Comparison of ENCODE assay signal across 21 cellular contexts in genomic region chr4:165052627-165053026, GRCh38. TPM values are rescaled to one million over a fixed set of nuclear protein-coding genes. Genes with fewer than 3 reads are reported as not detected.
DNase-seq lines count a peak whose midpoint lies in the region; ATAC-seq, FAIRE-seq and TF ChIP-seq lines count a peak whose summit lies in the region.
"Had no signal": no experiment of that assay in that cellular context is flagged by ENCODE, and none has a peak within 500 bp of the region (broad histone marks: within the 10 kb centered on the region; RNA-seq: fewer than 3 reads in every experiment).

No MANE protein-coding gene starts in this region.

- no peak for TF ChIP-seq CTCF in astrocyte (IDR thresholded peaks at IDR 0.05; ENCODE audit: insufficient read depth, low read depth, low read length)
- no peak for TF ChIP-seq CTCF in nephron progenitor cell (IDR thresholded peaks at IDR 0.05)

- peak; percentile 8 for DNase-seq in NCI-H82 (lab: John Stamatoyannopoulos, UW)
- DNase-seq in NCI-H82 treated with DMSO at 0.1 percent for 48 hours (lab: John Stamatoyannopoulos, UW; ENCODE audit: unreplicated experiment): no peak
- no peak for DNase-seq in astrocyte (ENCODE audit: low read depth)
- no peak for DNase-seq in nephron progenitor cell
- DNase-seq in natural killer cell treated with Interleukin-12 subunit alpha and Interleukin-12 subunit beta and Interleukin-15 and Interleukin-18, amount 100 ng/mL, for 72 hours (ENCODE audit: low spot score): no peak
- DNase-seq in NCI-H1092 treated with DMSO at 0.1 percent for 48 hours (lab: John Stamatoyannopoulos, UW): no peak
- no peak for DNase-seq in T-helper 17 cell
- DNase-seq: AML-193; Caco-2; CD4-positive, alpha-beta T cell; DMS79; GDM1; GOT3 had no signal

- H3K27ac ChIP-seq in astrocyte (ENCODE audit: low read depth, low read length): no peak overlapping the region
- H3K27ac ChIP-seq: 22Rv1, A549, C4-2B had no signal

- no peak overlapping the region for H2AFZ ChIP-seq in astrocyte (ENCODE audit: low read depth, low read length)

- peak overlapping the region; percentile 83 for H3K27ac Mint-ChIP-seq in astrocyte (ENCODE audit: unreplicated experiment)
- peak overlapping the region; percentile 53 for H3K27ac Mint-ChIP-seq in nephron progenitor cell
- H3K27ac Mint-ChIP-seq in natural killer cell treated with Interleukin-12 subunit alpha and Interleukin-12 subunit beta and Interleukin-15 and Interleukin-18, amount 100 ng/mL, for 72 hours: no peak overlapping the region
- H3K27ac Mint-ChIP-seq in T-helper 17 cell: no peak overlapping the region
- H3K27ac Mint-ChIP-seq: CD4-positive, alpha-beta T cell; IgD-negative memory B cell had no signal

- H3K9me3 Mint-ChIP-seq in astrocyte (ENCODE audit: unreplicated experiment): no peaks in the 10 kb centered on the region
- H3K9me3 Mint-ChIP-seq in nephron progenitor cell: no peaks in the 10 kb centered on the region
- no peaks in the 10 kb centered on the region for H3K9me3 Mint-ChIP-seq in natural killer cell treated with Interleukin-12 subunit alpha and Interleukin-12 subunit beta and Interleukin-15 and Interleukin-18, amount 100 ng/mL, for 72 hours
- H3K9me3 Mint-ChIP-seq: CD4-positive, alpha-beta T cell; IgD-negative memory B cell had no signal

- no peak for ATAC-seq in natural killer cell treated with Interleukin-12 subunit alpha and Interleukin-12 subunit beta and Interleukin-15 and Interleukin-18, amount 100 ng/mL, for 72 hours
- no peak for ATAC-seq in T-helper 17 cell
- ATAC-seq: A549, HepG2 had no signal

- FAIRE-seq in astrocyte (lab: Jason Lieb, UNC): no peak
- FAIRE-seq: A549, D721Med, HepG2 had no signal

- H3K36me3 ChIP-seq in astrocyte (ENCODE audit: insufficient read depth, low read length): no peaks in the 10 kb centered on the region
- H3K36me3 ChIP-seq: HAP-1 had no signal

- no peaks in the 10 kb centered on the region for H3K36me3 Mint-ChIP-seq in astrocyte (ENCODE audit: low read depth, unreplicated experiment)
- H3K36me3 Mint-ChIP-seq in nephron progenitor cell (ENCODE audit: low read depth): no peaks in the 10 kb centered on the region
- H3K36me3 Mint-ChIP-seq in natural killer cell treated with Interleukin-12 subunit alpha and Interleukin-12 subunit beta and Interleukin-15 and Interleukin-18, amount 100 ng/mL, for 72 hours: no peaks in the 10 kb centered on the region
- H3K36me3 Mint-ChIP-seq in T-helper 17 cell (ENCODE audit: low read depth): no peaks in the 10 kb centered on the region
- H3K36me3 Mint-ChIP-seq: IgD-negative memory B cell had no signal

- H3K27me3 ChIP-seq in astrocyte (ENCODE audit: insufficient read depth, low read length): no peaks in the 10 kb centered on the region

- no peak overlapping the region for H3K4me3 Mint-ChIP-seq in astrocyte (ENCODE audit: unreplicated experiment)
- no peak overlapping the region for H3K4me3 Mint-ChIP-seq in nephron progenitor cell
- no peak overlapping the region for H3K4me3 Mint-ChIP-seq in natural killer cell treated with Interleukin-12 subunit alpha and Interleukin-12 subunit beta and Interleukin-15 and Interleukin-18, amount 100 ng/mL, for 72 hours
- H3K4me3 Mint-ChIP-seq in T-helper 17 cell: no peak overlapping the region
- H3K4me3 Mint-ChIP-seq: CD4-positive, alpha-beta T cell; IgD-negative memory B cell had no signal

- H3K9me3 ChIP-seq in astrocyte (ENCODE audit: insufficient read depth, low read depth, low read length): no peaks in the 10 kb centered on the region
- no peaks in the 10 kb centered on the region for H3K9me3 ChIP-seq in T-helper 17 cell (ENCODE audit: control insufficient read depth, low read length, poor library complexity, severe bottlenecking)
- H3K9me3 ChIP-seq: A549, Caco-2, HAP-1 had no signal

- H3K79me2 ChIP-seq in astrocyte (ENCODE audit: insufficient read depth, low read length): no peaks in the 10 kb centered on the region

- no peak overlapping the region for H3K4me2 ChIP-seq in astrocyte (ENCODE audit: low read length)
- H3K4me2 ChIP-seq: A549 had no signal

- H3K27me3 Mint-ChIP-seq in astrocyte (ENCODE audit: low read depth, unreplicated experiment): no peaks in the 10 kb centered on the region
- H3K27me3 Mint-ChIP-seq in nephron progenitor cell (ENCODE audit: low read depth, poor library complexity): peaks cover 8% of the 10 kb centered on the region
- no peaks in the 10 kb centered on the region for H3K27me3 Mint-ChIP-seq in natural killer cell treated with Interleukin-12 subunit alpha and Interleukin-12 subunit beta and Interleukin-15 and Interleukin-18, amount 100 ng/mL, for 72 hours
- H3K27me3 Mint-ChIP-seq in T-helper 17 cell: peaks cover 8% of the 10 kb centered on the region
- H3K27me3 Mint-ChIP-seq: IgD-negative memory B cell had no signal

- H3K4me3 ChIP-seq in astrocyte (ENCODE audit: insufficient read depth, low read depth, low read length): no peak overlapping the region
- H3K4me3 ChIP-seq: A549, HAP-1 had no signal

- H3K9ac ChIP-seq in astrocyte (ENCODE audit: low read length): no peak overlapping the region

- no peaks in the 10 kb centered on the region for H3K4me1 ChIP-seq in astrocyte (ENCODE audit: insufficient read depth, low read length)
- H3K4me1 ChIP-seq: A549 had no signal

- H4K20me1 ChIP-seq in astrocyte (ENCODE audit: insufficient read depth, low read length): no peaks in the 10 kb centered on the region

- H3K4me1 Mint-ChIP-seq in astrocyte (ENCODE audit: low read depth, unreplicated experiment) (no peaks in the 10 kb centered on the region), nephron progenitor cell (peaks cover 14% of the 10 kb centered on the region), T-helper 17 cell (no peaks in the 10 kb centered on the region)
- no peaks in the 10 kb centered on the region for H3K4me1 Mint-ChIP-seq in natural killer cell treated with Interleukin-12 subunit alpha and Interleukin-12 subunit beta and Interleukin-15 and Interleukin-18, amount 100 ng/mL, for 72 hours (ENCODE audit: low read depth in 2 of 2)
- H3K4me1 Mint-ChIP-seq: IgD-negative memory B cell had no signal

RNA-seq across cellular contexts. Expression of gene TRIM75, which starts 1.0 kb away (rescaled TPM):
- not detected in 2 replicates for total RNA-seq in astrocyte
- not detected for total RNA-seq in natural killer cell treated with Interleukin-12 subunit alpha and Interleukin-12 subunit beta and Interleukin-15 and Interleukin-18, amount 100 ng/mL, for 72 hours
- total RNA-seq in T-helper 17 cell: not detected
- total RNA-seq: Caco-2; CD4-positive, alpha-beta T cell; Daoy; HepG2 had no signal

RNA-seq across cellular contexts. Expression of gene TRIM60, which starts 20.8 kb away (rescaled TPM):
- total RNA-seq in astrocyte (not detected in 2 replicates), T-helper 17 cell (not detected)
- total RNA-seq in natural killer cell treated with Interleukin-12 subunit alpha and Interleukin-12 subunit beta and Interleukin-15 and Interleukin-18, amount 100 ng/mL, for 72 hours: not detected
- total RNA-seq: Caco-2; CD4-positive, alpha-beta T cell; Daoy; HepG2 had no signal

Comparison
In these comparisons a context has a peak if more than half of its experiments do, and no peak if none do; other contexts are left out.
1. H3K27ac Mint-ChIP-seq: peak in astrocyte (single experiment) and nephron progenitor cell (single experiment); none in natural killer cell treated with Interleukin-12 subunit alpha and Interleukin-12 subunit beta and Interleukin-15 and Interleukin-18, amount 100 ng/mL, for 72 hours (0 of 2) and T-helper 17 cell (single experiment).